In the genomic region with DNA sequence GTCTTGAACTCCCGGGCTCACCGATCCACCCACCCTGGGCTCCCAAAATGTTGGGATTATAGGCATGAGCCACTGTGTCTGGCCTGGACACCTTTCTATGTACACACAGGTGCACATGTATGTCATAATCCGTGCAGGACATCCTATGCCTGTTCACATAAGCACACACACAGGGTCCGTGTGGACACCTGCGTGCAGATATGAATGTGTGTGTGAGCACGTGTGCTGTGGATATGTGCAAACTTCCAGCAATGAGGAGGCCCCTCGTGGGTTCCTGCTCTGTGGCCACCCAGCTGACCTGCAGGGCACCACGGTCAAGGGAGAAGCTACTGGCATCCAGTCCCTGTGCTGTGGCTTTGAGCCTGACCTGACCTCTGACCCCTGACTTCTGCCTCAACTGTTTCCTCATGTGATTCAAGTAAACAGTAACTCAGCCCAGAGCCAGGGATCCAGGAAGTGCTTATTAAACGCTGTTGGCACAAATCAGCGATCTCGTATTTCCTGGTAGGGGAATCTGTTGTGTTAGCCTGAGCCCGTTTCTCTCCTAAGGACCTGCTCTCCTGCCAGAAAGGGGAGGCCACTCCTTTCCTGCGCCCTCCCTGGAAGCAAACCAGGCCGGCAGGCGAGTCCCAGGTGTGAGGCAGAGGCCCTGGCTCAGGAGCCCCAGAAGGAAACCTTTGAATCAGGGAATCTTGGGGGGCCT, we compare ENCODE assay signal across 12 cellular contexts. TPM values are rescaled to one million over a fixed set of nuclear protein-coding genes. Genes with fewer than 3 reads are reported as not detected.
DNase-seq lines count a peak whose midpoint lies in the region; ATAC-seq and TF ChIP-seq lines count a peak whose summit lies in the region.
"Had no signal": no experiment of that assay in that cellular context is flagged by ENCODE, and none has a peak within 500 bp of the region (broad histone marks: within the 10 kb centered on the region; RNA-seq: fewer than 3 reads in every experiment).

No MANE protein-coding gene starts in this region.

- ATAC-seq in GM19397 (IDR thresholded peaks at IDR 0.05; ENCODE audit: unreplicated experiment), result no peak

- DNase-seq in AG04450 (ENCODE audit: low read depth, low spot score), result no peak
- peak; percentile 21 for DNase-seq in MV-4-11 (lab: John Stamatoyannopoulos, UW)
- DNase-seq in choroid plexus epithelial cell (ENCODE audit: low read depth), result peak; percentile 94
- peak; percentile 90 to 94 for DNase-seq in lung microvascular endothelial cell (ENCODE audit: low read depth in 2 of 2)
- DNase-seq in GM20000 (ENCODE audit: low spot score), result no peak
- no peak for DNase-seq in NCI-H524 (lab: John Stamatoyannopoulos, UW)
- no peak for DNase-seq in stimulated activated CD4-positive, alpha-beta T cell treated with anti-CD3 and anti-CD28 coated beads, Interleukin-2, amount 100 ng/mL, for 48 hours
- DNase-seq: activated CD4-positive, alpha-beta T cell treated with anti-CD3 and anti-CD28 coated beads, Interleukin-2, amount 50 U/mL, for 48 hours had no signal

- CTCF ChIA-PET in AG04450 (lab: Charles Lee), result no interaction called here

- H3K9me3 ChIP-seq in AG04450 (ENCODE audit: control insufficient read depth, insufficient read depth, low read length), result peaks cover 14% of the 10 kb centered on the region
- H3K9me3 ChIP-seq: uterus had no signal

- TF ChIP-seq CTCF in AG04450 (IDR thresholded peaks at IDR 0.05; ENCODE audit: low read depth, low read length), result no peak
- TF ChIP-seq CTCF in choroid plexus epithelial cell (conservative IDR thresholded peaks at IDR 0.05; ENCODE audit: low read depth, low read length), result no peak
- no peak for TF ChIP-seq CTCF in GM20000 (IDR thresholded peaks at IDR 0.05; ENCODE audit: extremely low read depth, missing control alignments)

- POLR2A ChIA-PET in AG04450 (lab: Yijun Ruan, JAX), result interaction anchor here (0.6 to 1.2 kb wide), 4 partner anchors 16 to 71 kb away, joined by 3 to 17 read pairs (median 6); no protein-coding TSS in a partner anchor

- peak overlapping the region; percentile 97 for H3K27ac ChIP-seq in AG04450 (ENCODE audit: low read depth, low read length)
- H3K27ac ChIP-seq: KMS-11, uterus had no signal

- no peaks in the 10 kb centered on the region for H3K27me3 ChIP-seq in AG04450 (ENCODE audit: control insufficient read depth, insufficient read depth, low read length)
- H3K27me3 ChIP-seq: uterus had no signal

- H3K4me3 ChIP-seq in AG04450 (ENCODE audit: low read depth, low read length) (no peak overlapping the region), choroid plexus epithelial cell (ENCODE audit: low read depth, low read length) (no peak overlapping the region)
- H3K4me3 ChIP-seq: uterus had no signal

RNA-seq across cellular contexts. Expression of gene CPNE7, which starts 6.5 kb away (rescaled TPM):
- polyA plus RNA-seq in AG04450 (2011; rRNA removed), result 7.5 and 10.6 TPM in 2 replicates
- polyA minus RNA-seq in AG04450 (2011; rRNA and poly(A)+ RNA removed), result 4.0 and 5.9 TPM in 2 replicates
- total RNA-seq in lung microvascular endothelial cell, result 1.2 and 3.5 TPM in 2 replicates

RNA-seq across cellular contexts. Expression of gene RPL13, which starts 21.5 kb away (rescaled TPM):
- polyA plus RNA-seq in AG04450 (2011; rRNA removed), result 2,214 and 3,106 TPM in 2 replicates
- 696 and 824 TPM in 2 replicates for polyA minus RNA-seq in AG04450 (2011; rRNA and poly(A)+ RNA removed)
- total RNA-seq in lung microvascular endothelial cell, result 2,557 and 4,242 TPM in 2 replicates

RNA-seq across cellular contexts. Expression of gene DPEP1, which starts 31.4 kb away (rescaled TPM):
- not detected in 2 replicates for polyA plus RNA-seq in AG04450 (2011; rRNA removed)
- not detected in 2 replicates for polyA minus RNA-seq in AG04450 (2011; rRNA and poly(A)+ RNA removed)
- total RNA-seq in lung microvascular endothelial cell, result 0.20 and 0.44 TPM in 2 replicates
- total RNA-seq: CD4-positive, alpha-beta memory T cell had no signal
- polyA plus RNA-seq: CD4-positive, alpha-beta memory T cell had no signal

Comparison
In these comparisons a context has a peak if more than half of its experiments do, and no peak if none do; other contexts are left out.
1. DNase-seq: peak in MV-4-11 (single experiment), choroid plexus epithelial cell (single experiment) and lung microvascular endothelial cell (2 of 2); none in AG04450 (single experiment), GM20000 (single experiment), NCI-H524 (0 of 2) and stimulated activated CD4-positive, alpha-beta T cell treated with anti-CD3 and anti-CD28 coated beads, Interleukin-2, amount 100 ng/mL, for 48 hours (0 of 2).